ENCODE assay signal across 1 cellular context in the genomic region with DNA sequence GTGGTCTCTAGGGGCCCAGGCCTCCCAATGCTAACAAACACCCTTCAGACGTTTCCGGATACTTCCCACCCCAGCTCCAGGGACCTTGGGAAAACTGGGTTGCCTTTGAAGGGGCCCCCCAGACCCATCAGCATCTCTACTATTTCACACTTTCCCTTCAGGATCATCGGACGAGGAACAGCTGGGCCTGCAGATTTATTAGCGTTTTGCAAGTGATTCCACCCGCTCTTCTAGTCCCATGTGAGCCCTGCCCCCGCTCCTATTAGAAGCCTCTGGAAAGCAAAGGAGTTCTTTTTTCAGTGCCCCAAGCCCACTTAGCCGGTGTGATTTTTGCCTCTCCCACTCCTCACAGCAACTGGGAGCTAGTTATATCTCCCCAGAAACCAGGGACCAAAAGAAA.
TF ChIP-seq lines count a peak whose summit lies in the region.

No MANE protein-coding gene starts in this region.

TF ChIP-seq in GM23338, 12 proteins besides CTCF, POLR2A, EP300 and RAD21 (continued from another document):
- TF ChIP-seq, protein P1, sequence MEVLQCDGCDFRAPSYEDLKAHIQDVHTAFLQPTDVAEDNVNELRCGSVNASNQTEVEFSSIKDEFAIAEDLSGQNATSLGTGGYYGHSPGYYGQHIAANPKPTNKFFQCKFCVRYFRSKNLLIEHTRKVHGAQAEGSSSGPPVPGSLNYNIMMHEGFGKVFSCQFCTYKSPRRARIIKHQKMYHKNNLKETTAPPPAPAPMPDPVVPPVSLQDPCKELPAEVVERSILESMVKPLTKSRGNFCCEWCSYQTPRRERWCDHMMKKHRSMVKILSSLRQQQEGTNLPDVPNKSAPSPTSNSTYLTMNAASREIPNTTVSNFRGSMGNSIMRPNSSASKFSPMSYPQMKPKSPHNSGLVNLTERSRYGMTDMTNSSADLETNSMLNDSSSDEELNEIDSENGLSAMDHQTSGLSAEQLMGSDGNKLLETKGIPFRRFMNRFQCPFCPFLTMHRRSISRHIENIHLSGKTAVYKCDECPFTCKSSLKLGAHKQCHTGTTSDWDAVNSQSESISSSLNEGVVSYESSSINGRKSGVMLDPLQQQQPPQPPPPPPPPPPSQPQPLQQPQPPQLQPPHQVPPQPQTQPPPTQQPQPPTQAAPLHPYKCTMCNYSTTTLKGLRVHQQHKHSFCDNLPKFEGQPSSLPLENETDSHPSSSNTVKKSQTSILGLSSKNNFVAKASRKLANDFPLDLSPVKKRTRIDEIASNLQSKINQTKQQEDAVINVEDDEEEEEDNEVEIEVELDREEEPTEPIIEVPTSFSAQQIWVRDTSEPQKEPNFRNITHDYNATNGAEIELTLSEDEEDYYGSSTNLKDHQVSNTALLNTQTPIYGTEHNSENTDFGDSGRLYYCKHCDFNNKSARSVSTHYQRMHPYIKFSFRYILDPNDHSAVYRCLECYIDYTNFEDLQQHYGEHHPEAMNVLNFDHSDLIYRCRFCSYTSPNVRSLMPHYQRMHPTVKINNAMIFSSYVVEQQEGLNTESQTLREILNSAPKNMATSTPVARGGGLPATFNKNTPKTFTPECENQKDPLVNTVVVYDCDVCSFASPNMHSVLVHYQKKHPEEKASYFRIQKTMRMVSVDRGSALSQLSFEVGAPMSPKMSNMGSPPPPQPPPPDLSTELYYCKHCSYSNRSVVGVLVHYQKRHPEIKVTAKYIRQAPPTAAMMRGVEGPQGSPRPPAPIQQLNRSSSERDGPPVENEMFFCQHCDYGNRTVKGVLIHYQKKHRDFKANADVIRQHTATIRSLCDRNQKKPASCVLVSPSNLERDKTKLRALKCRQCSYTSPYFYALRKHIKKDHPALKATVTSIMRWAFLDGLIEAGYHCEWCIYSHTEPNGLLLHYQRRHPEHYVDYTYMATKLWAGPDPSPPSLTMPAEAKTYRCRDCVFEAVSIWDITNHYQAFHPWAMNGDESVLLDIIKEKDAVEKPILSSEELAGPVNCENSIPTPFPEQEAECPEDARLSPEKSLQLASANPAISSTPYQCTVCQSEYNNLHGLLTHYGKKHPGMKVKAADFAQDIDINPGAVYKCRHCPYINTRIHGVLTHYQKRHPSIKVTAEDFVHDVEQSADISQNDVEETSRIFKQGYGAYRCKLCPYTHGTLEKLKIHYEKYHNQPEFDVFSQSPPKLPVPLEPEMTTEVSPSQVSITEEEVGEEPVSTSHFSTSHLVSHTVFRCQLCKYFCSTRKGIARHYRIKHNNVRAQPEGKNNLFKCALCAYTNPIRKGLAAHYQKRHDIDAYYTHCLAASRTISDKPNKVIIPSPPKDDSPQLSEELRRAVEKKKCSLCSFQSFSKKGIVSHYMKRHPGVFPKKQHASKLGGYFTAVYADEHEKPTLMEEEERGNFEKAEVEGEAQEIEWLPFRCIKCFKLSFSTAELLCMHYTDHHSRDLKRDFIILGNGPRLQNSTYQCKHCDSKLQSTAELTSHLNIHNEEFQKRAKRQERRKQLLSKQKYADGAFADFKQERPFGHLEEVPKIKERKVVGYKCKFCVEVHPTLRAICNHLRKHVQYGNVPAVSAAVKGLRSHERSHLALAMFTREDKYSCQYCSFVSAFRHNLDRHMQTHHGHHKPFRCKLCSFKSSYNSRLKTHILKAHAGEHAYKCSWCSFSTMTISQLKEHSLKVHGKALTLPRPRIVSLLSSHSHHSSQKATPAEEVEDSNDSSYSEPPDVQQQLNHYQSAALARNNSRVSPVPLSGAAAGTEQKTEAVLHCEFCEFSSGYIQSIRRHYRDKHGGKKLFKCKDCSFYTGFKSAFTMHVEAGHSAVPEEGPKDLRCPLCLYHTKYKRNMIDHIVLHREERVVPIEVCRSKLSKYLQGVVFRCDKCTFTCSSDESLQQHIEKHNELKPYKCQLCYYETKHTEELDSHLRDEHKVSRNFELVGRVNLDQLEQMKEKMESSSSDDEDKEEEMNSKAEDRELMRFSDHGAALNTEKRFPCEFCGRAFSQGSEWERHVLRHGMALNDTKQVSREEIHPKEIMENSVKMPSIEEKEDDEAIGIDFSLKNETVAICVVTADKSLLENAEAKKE (CRISPR knock-in tag; IDR thresholded peaks at IDR 0.05): no peak
- no peak for TF ChIP-seq ZNF114 (CRISPR knock-in tag; IDR thresholded peaks at IDR 0.05)
- TF ChIP-seq NANOG (IDR thresholded peaks at IDR 0.05; ENCODE audit: borderline replicate concordance): no peak
- TF ChIP-seq, protein P2, sequence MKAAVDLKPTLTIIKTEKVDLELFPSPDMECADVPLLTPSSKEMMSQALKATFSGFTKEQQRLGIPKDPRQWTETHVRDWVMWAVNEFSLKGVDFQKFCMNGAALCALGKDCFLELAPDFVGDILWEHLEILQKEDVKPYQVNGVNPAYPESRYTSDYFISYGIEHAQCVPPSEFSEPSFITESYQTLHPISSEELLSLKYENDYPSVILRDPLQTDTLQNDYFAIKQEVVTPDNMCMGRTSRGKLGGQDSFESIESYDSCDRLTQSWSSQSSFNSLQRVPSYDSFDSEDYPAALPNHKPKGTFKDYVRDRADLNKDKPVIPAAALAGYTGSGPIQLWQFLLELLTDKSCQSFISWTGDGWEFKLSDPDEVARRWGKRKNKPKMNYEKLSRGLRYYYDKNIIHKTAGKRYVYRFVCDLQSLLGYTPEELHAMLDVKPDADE (IDR thresholded peaks at IDR 0.05): no peak
